13 cellular contexts compared by ENCODE assay signal in the genomic region with DNA sequence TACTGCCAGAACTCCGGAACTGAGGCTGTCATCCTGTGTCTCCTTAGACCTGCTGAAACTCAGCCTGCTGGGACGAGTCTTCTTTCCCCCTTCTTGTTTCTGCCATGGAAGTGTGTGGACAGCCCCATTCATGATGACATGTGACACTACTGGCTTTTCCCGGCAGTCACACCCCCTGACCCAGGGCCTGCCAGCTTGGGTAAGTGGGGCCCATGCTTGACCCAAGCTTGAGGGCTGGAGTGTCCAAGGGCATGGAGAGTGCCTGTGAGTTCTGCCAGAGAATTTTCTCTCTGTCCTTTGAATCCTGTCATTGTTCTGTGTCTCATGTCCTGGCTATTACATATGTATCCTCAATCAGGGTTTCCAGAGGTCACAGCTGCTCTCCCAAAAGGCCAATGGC.
A peak's percentile ranks its signal among the peaks of the same experiment; 100 is the strongest.
DNase-seq lines count a peak whose midpoint lies in the region; ATAC-seq and TF ChIP-seq lines count a peak whose summit lies in the region.
"Had no signal": no experiment of that assay in that cellular context is flagged by ENCODE, and none has a peak within 500 bp of the region (broad histone marks: within the 10 kb centered on the region; RNA-seq: fewer than 3 reads in every experiment).

No MANE protein-coding gene starts in this region.

- H3K9me3 Mint-ChIP-seq in activated CD4-positive, alpha-beta T cell treated with anti-CD3 and anti-CD28 coated beads, Interleukin-2, amount 10 ng/mL, durations not matched to agents 24 days and 14 days: no peaks in the 10 kb centered on the region
- no peaks in the 10 kb centered on the region for H3K9me3 Mint-ChIP-seq in nephron
- H3K9me3 Mint-ChIP-seq: activated T-cell treated with anti-CD3 and anti-CD28 coated beads, Interleukin-2, amount 50 U/mL, for 24 hours; naive B cell had no signal

- H3K27ac Mint-ChIP-seq in activated CD4-positive, alpha-beta T cell treated with anti-CD3 and anti-CD28 coated beads, Interleukin-2, amount 10 ng/mL, durations not matched to agents 24 days and 14 days: peak overlapping the region; percentile 81
- H3K27ac Mint-ChIP-seq in nephron: peak overlapping the region; percentile 31 to 72 (median 64)
- H3K27ac Mint-ChIP-seq: activated T-cell treated with anti-CD3 and anti-CD28 coated beads, Interleukin-2, amount 50 U/mL, for 24 hours had no signal

- 51% methylated on average over 3 of the region's 3 CpGs for WGBS in urinary bladder

- H3K27ac ChIP-seq in urinary bladder (ENCODE audit: low read depth): peak overlapping the region; percentile 61

- TF ChIP-seq CTCF in nephron (IDR thresholded peaks at IDR 0.05; ENCODE audit: unreplicated experiment in 3 of 3): no peak

- ATAC-seq in HG02981 (IDR thresholded peaks at IDR 0.05; ENCODE audit: unreplicated experiment): no peak

- H3K4me1 ChIP-seq in urinary bladder (ENCODE audit: insufficient read depth): no peaks in the 10 kb centered on the region

- no peaks in the 10 kb centered on the region for H3K36me3 ChIP-seq in urinary bladder (ENCODE audit: insufficient read depth)
- H3K36me3 ChIP-seq: thoracic aorta had no signal

- peaks cover 20% of the 10 kb centered on the region for H3K4me1 Mint-ChIP-seq in activated CD4-positive, alpha-beta T cell treated with anti-CD3 and anti-CD28 coated beads, Interleukin-2, amount 10 ng/mL, durations not matched to agents 24 days and 14 days
- peaks cover 36% of the 10 kb centered on the region for H3K4me1 Mint-ChIP-seq in nephron
- H3K4me1 Mint-ChIP-seq: naive B cell had no signal

- H3K27me3 Mint-ChIP-seq in activated CD4-positive, alpha-beta T cell treated with anti-CD3 and anti-CD28 coated beads, Interleukin-2, amount 10 ng/mL, durations not matched to agents 24 days and 14 days: peaks cover 4% of the 10 kb centered on the region
- H3K27me3 Mint-ChIP-seq in nephron (ENCODE audit: low read depth): no peaks in the 10 kb centered on the region

- no peak for DNase-seq in activated CD4-positive, alpha-beta T cell treated with anti-CD3 and anti-CD28 coated beads, Interleukin-2, amount 10 ng/mL, durations not matched to agents 24 days and 14 days
- DNase-seq in activated CD4-positive, alpha-beta T cell treated with anti-CD3 and anti-CD28 coated beads for 4 hours: no peak
- DNase-seq in globus pallidus (ENCODE audit: low spot score) (peak; percentile 44), GM19240 (ENCODE audit: insufficient read length, low spot score) (no peak)
- DNase-seq in stimulated activated naive CD4-positive, alpha-beta T cell treated with Interleukin-2 at 50 U/mL for 16 hours (lab: John Stamatoyannopoulos, UW): no peak
- DNase-seq: activated T-cell treated with anti-CD3 and anti-CD28 coated beads, Interleukin-2, amount 50 U/mL, for 24 hours; DMS79 treated with DMSO at 0.1 percent for 48 hours; naive B cell; stimulated activated CD4-positive, alpha-beta T cell treated with anti-CD3 and anti-CD28 coated beads, Interleukin-4, amount 100 ng/mL, for 24 hours had no signal

- H3K4me3 Mint-ChIP-seq in activated CD4-positive, alpha-beta T cell treated with anti-CD3 and anti-CD28 coated beads, Interleukin-2, amount 10 ng/mL, durations not matched to agents 24 days and 14 days: peak overlapping the region; percentile 75
- H3K4me3 Mint-ChIP-seq in nephron: peak overlapping the region in 1 of 3 experiments; percentile 13
- H3K4me3 Mint-ChIP-seq: activated T-cell treated with anti-CD3 and anti-CD28 coated beads, Interleukin-2, amount 50 U/mL, for 24 hours; naive B cell had no signal

- intact Hi-C loops in activated CD4-positive, alpha-beta T cell treated with anti-CD3 and anti-CD28 coated beads, Interleukin-2, amount 10 ng/mL, durations not matched to agents 24 days and 14 days (cut with micrococcal nuclease): loop anchor here (5.0 kb wide), 1 partner anchor 33 kb away; no protein-coding TSS in a partner anchor

- H3K36me3 Mint-ChIP-seq in activated CD4-positive, alpha-beta T cell treated with anti-CD3 and anti-CD28 coated beads, Interleukin-2, amount 10 ng/mL, durations not matched to agents 24 days and 14 days (ENCODE audit: low read depth): no peaks in the 10 kb centered on the region
- no peaks in the 10 kb centered on the region for H3K36me3 Mint-ChIP-seq in nephron (ENCODE audit: low read depth)
- H3K36me3 Mint-ChIP-seq: naive B cell had no signal

- no peak overlapping the region for H3K4me3 ChIP-seq in urinary bladder (ENCODE audit: low read depth, low read length)
- H3K4me3 ChIP-seq: thoracic aorta had no signal
